In the genomic region with DNA sequence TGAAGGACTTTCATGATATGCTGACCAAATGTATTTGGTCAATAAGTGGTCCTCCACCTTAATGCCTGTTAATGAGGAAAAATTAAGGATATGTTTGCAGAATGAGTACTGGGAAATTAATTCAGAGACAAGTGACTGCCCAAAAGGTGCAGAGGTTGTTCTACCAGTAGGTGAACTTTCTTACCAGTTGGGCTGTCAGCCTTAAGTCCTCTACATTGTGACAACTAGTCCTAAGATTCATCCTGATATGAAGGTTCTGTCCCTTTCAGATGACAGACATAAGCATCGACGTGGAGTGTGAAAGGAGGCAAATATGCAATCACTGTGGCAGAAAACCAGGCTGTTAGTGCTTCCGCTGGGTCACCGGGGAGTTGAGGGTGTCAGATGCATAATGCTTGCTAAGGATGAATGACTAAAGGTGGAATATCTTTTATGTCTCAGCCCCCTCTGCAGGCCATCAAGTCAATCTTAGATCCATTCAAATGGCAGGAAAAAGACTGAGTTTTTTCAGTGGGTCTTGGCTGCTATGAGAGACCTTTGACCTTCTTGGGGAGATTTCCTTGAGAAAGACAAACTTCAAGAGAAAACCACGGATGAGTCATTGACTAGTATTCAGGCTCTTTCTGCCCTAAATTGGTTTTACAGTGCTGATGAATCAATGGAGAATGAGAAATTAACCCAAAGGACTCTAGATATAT, we compare ENCODE assay signal across 8 cellular contexts.
DNase-seq lines count a peak whose midpoint lies in the region; ATAC-seq, FAIRE-seq and TF ChIP-seq lines count a peak whose summit lies in the region.

No MANE protein-coding gene starts in this region.

- intact Hi-C loops in Right ventricle myocardium superior (cut with DNase I) = no loop called here

- FAIRE-seq in bronchial epithelial cell (lab: Jason Lieb, UNC) = peak; percentile 58

- H3K79me2 ChIP-seq in smooth muscle cell (ENCODE audit: low read depth) = no peaks in the 10 kb centered on the region

- POLR2A ChIA-PET in HEK293T (lab: Yijun Ruan, JAX) = no interaction called here

- H3K4me3 ChIP-seq in bronchial epithelial cell (ENCODE audit: low read depth, low read length) (no peak overlapping the region), smooth muscle cell (no peak overlapping the region)

- peak overlapping the region; percentile 37 for H3K27ac ChIP-seq in smooth muscle cell (ENCODE audit: low read depth)

- no peaks in the 10 kb centered on the region for H3K9me3 ChIP-seq in smooth muscle cell (replicated peaks; ENCODE audit: low read depth)

- no peaks in the 10 kb centered on the region for H3K4me1 ChIP-seq in smooth muscle cell (ENCODE audit: low read depth)

- CTCF ChIA-PET in HEK293T (lab: Yijun Ruan, JAX) = no interaction called here

- 31% methylated on average over 5 of the region's 5 CpGs for WGBS in smooth muscle cell (ENCODE audit: low lambda C conversion rate)

- H3K36me3 ChIP-seq in bronchial epithelial cell (ENCODE audit: control insufficient read depth, insufficient read depth, low read length) (no peaks in the 10 kb centered on the region), smooth muscle cell (ENCODE audit: low read depth) (no peaks in the 10 kb centered on the region)

- H3K4me2 ChIP-seq in smooth muscle cell = peak overlapping the region; percentile 28

- no peak overlapping the region for H2AFZ ChIP-seq in smooth muscle cell (ENCODE audit: low read depth)

- no peak for ATAC-seq in Right ventricle myocardium superior (ENCODE audit: poor library complexity)

- DNase-seq in SHP77 (lab: John Stamatoyannopoulos, UW) (peak; percentile 42 to 48), SHP77 treated with DMSO at 0.1 percent for 48 hours (lab: John Stamatoyannopoulos, UW) (no peak), HEK293T (ENCODE audit: extremely low spot score) (peak; percentile 26), NCI-H146 (lab: John Stamatoyannopoulos, UW) (peak; percentile 83), bronchial epithelial cell (ENCODE audit: low read depth) (peak; percentile 55), smooth muscle cell (lab: John Stamatoyannopoulos, UW; ENCODE audit: unreplicated experiment) (no peak), Right ventricle myocardium superior (no peak), NK-92 (lab: John Stamatoyannopoulos, UW; ENCODE audit: unreplicated experiment) (no peak)

- H3K27me3 ChIP-seq in bronchial epithelial cell (ENCODE audit: control insufficient read depth, insufficient read depth, low read length) (no peaks in the 10 kb centered on the region), smooth muscle cell (ENCODE audit: low read depth) (no peaks in the 10 kb centered on the region)

- no peak overlapping the region for H3K9ac ChIP-seq in smooth muscle cell (ENCODE audit: low read depth)

- TF ChIP-seq CTCF in bronchial epithelial cell (IDR thresholded peaks at IDR 0.05; ENCODE audit: insufficient read depth, low read length, severe bottlenecking) (peak; percentile 39), smooth muscle cell (IDR thresholded peaks at IDR 0.05; ENCODE audit: borderline replicate concordance, insufficient read depth, poor library complexity, severe bottlenecking) (no peak)

- no peaks in the 10 kb centered on the region for H3F3A ChIP-seq in smooth muscle cell (ENCODE audit: low read depth)

- H4K20me1 ChIP-seq in smooth muscle cell (ENCODE audit: low read depth) = no peaks in the 10 kb centered on the region

TF ChIP-seq in HEK293T, 16 proteins besides CTCF, POLR2A, EP300 and RAD21:
- TF ChIP-seq HDGF (IDR thresholded peaks at IDR 0.05; ENCODE audit: borderline replicate concordance) (no peak), SUZ12 (IDR thresholded peaks at IDR 0.05) (no peak), NFRKB (IDR thresholded peaks at IDR 0.05) (no peak), FOXA1 (IDR thresholded peaks at IDR 0.05) (no peak), BHLHE40 (IDR thresholded peaks at IDR 0.05; ENCODE audit: borderline replicate concordance) (no peak), SP1 (IDR thresholded peaks at IDR 0.05) (no peak), TARDBP (IDR thresholded peaks at IDR 0.05) (no peak), LEF1 (IDR thresholded peaks at IDR 0.05; ENCODE audit: borderline replicate concordance) (no peak), ZNF384 (IDR thresholded peaks at IDR 0.05) (no peak), ARNT (IDR thresholded peaks at IDR 0.05) (no peak), CTBP1 (IDR thresholded peaks at IDR 0.05; ENCODE audit: borderline replicate concordance) (no peak), FOXK2 (IDR thresholded peaks at IDR 0.05) (no peak), L3MBTL2 (conservative IDR thresholded peaks at IDR 0.05) (no peak), FOXM1 (IDR thresholded peaks at IDR 0.05; ENCODE audit: borderline replicate concordance) (no peak), ELF4 (IDR thresholded peaks at IDR 0.05) (no peak)
- TF ChIP-seq, protein P1, sequence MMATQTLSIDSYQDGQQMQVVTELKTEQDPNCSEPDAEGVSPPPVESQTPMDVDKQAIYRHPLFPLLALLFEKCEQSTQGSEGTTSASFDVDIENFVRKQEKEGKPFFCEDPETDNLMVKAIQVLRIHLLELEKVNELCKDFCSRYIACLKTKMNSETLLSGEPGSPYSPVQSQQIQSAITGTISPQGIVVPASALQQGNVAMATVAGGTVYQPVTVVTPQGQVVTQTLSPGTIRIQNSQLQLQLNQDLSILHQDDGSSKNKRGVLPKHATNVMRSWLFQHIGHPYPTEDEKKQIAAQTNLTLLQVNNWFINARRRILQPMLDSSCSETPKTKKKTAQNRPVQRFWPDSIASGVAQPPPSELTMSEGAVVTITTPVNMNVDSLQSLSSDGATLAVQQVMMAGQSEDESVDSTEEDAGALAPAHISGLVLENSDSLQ (IDR thresholded peaks at IDR 0.05) = no peak

Comparison
In these comparisons a context has a peak if more than half of its experiments do, and no peak if none do; other contexts are left out.
1. DNase-seq: peak in SHP77 (2 of 2), HEK293T (single experiment), NCI-H146 (single experiment) and bronchial epithelial cell (single experiment); none in SHP77 treated with DMSO at 0.1 percent for 48 hours (single experiment), smooth muscle cell (single experiment), Right ventricle myocardium superior (single experiment) and NK-92 (single experiment).